Comparison of ENCODE assay signal across 22 cellular contexts in genomic region chr18:75264195-75264594, GRCh38. TPM values are rescaled to one million over a fixed set of nuclear protein-coding genes. Genes with fewer than 3 reads are reported as not detected.
DNase-seq lines count a peak whose midpoint lies in the region; FAIRE-seq and TF ChIP-seq lines count a peak whose summit lies in the region.
"Had no signal": no experiment of that assay in that cellular context is flagged by ENCODE, and none has a peak within 500 bp of the region (broad histone marks: within the 10 kb centered on the region; RNA-seq: fewer than 3 reads in every experiment).

No MANE protein-coding gene starts in this region.

- DNase-seq in NCI-H1105 treated with DMSO at 0.1 percent for 48 hours (lab: John Stamatoyannopoulos, UW): peak; percentile 30
- DNase-seq in NCI-H1105 (lab: John Stamatoyannopoulos, UW): no peak
- DNase-seq in BE2C: no peak
- peak; percentile 43 for DNase-seq in SK-N-DZ (ENCODE audit: low spot score)
- DNase-seq in NCI-H1092 treated with DMSO at 0.1 percent for 48 hours (lab: John Stamatoyannopoulos, UW): no peak
- DNase-seq in kidney: no peak
- no peak for DNase-seq in central memory CD4-positive, alpha-beta T cell
- DNase-seq: ACHN; CD4-positive, alpha-beta memory T cell; DND-41; H7; KG1; NCI-H187 treated with DMSO at 0.1 percent for 48 hours; NCI-H226; NCI-H510A treated with DMSO at 0.1 percent for 48 hours; PC-9; SIG-M5; T-helper 1 cell had no signal

- TF ChIP-seq CTCF in BE2C (IDR thresholded peaks at IDR 0.05; ENCODE audit: low read depth, low read length) (no peak), nephron (IDR thresholded peaks at IDR 0.05; ENCODE audit: unreplicated experiment in 3 of 3) (no peak), kidney (IDR thresholded peaks at IDR 0.05; ENCODE audit: borderline replicate concordance, extremely low read depth, insufficient read depth) (no peak)

- H3K4me1 Mint-ChIP-seq in nephron: peaks cover 67% of the 10 kb centered on the region

- H3K4me3 ChIP-seq in BE2C (ENCODE audit: low read depth, low read length): peak overlapping the region; percentile 31
- no peak overlapping the region for H3K4me3 ChIP-seq in kidney (ENCODE audit: low read length in 2 of 2)
- H3K4me3 ChIP-seq: BLaER1 treated with 17β-estradiol and CSF1 and Interleukin-3, amounts not matched to agents 10 nM and 100 nM; GM12878; PC-9 had no signal

- H3K4me1 ChIP-seq in BE2C: peaks cover 5% of the 10 kb centered on the region
- peaks cover 4 to 8% of the 10 kb centered on the region in 2 donors for H3K4me1 ChIP-seq in kidney (ENCODE audit: control insufficient read depth in 1 of 2, insufficient read depth in 1 of 2, low read depth in 1 of 2, low read length in 2 of 2)

- no peaks in the 10 kb centered on the region for H3K9me3 Mint-ChIP-seq in nephron

- H3K36me3 Mint-ChIP-seq in nephron (ENCODE audit: low read depth): peaks cover 8% of the 10 kb centered on the region

- H3K9me3 ChIP-seq in BE2C (no peaks in the 10 kb centered on the region), kidney (ENCODE audit: control insufficient read depth in 1 of 2, low read length in 2 of 2) (no peaks in the 10 kb centered on the region)
- H3K9me3 ChIP-seq: BLaER1 treated with 17β-estradiol and CSF1 and Interleukin-3, amounts not matched to agents 10 nM and 100 nM had no signal

- intact Hi-C loops in kidney (cut with DNase I): no loop called here

- no peak overlapping the region for H3K9ac ChIP-seq in kidney (ENCODE audit: low read length in 2 of 2)
- H3K9ac ChIP-seq: BLaER1 treated with 17β-estradiol and CSF1 and Interleukin-3, amounts not matched to agents 10 nM and 100 nM had no signal

- no peaks in the 10 kb centered on the region for H3K27me3 Mint-ChIP-seq in nephron (ENCODE audit: low read depth)
- H3K27me3 Mint-ChIP-seq: CD4-positive, alpha-beta memory T cell had no signal

- H3K27ac Mint-ChIP-seq in nephron: peak overlapping the region; percentile 9 to 84 (median 60)
- H3K27ac Mint-ChIP-seq: CD4-positive, alpha-beta memory T cell had no signal

- no peaks in the 10 kb centered on the region for H3K27me3 ChIP-seq in BE2C
- H3K27me3 ChIP-seq: BLaER1 treated with 17β-estradiol and CSF1 and Interleukin-3, amounts not matched to agents 10 nM and 100 nM had no signal

- H3K36me3 ChIP-seq in BE2C (no peaks in the 10 kb centered on the region), kidney (ENCODE audit: control insufficient read depth in 1 of 2, insufficient read depth in 2 of 2, low read length in 2 of 2) (no peaks in the 10 kb centered on the region)

- H3K4me3 Mint-ChIP-seq in nephron: peak overlapping the region in 2 of 3 experiments; percentile 39 to 74
- H3K4me3 Mint-ChIP-seq: CD4-positive, alpha-beta memory T cell had no signal

- no peak for FAIRE-seq in kidney (lab: Jason Lieb, UNC)
- FAIRE-seq: GM12878 had no signal

- no peak overlapping the region for H3K27ac ChIP-seq in kidney (ENCODE audit: low read depth in 2 of 2, low read length in 2 of 2)
- H3K27ac ChIP-seq: 22Rv1; BLaER1 treated with 17β-estradiol and CSF1 and Interleukin-3, amounts not matched to agents 10 nM and 100 nM; PC-9 had no signal

RNA-seq across cellular contexts. Expression of gene TSHZ1, which starts 53.6 kb away (rescaled TPM):
- 10.4 TPM for polyA plus RNA-seq in BE2C (2012; ENCODE audit: insufficient read depth, insufficient read length, low read depth)
- 6.2 and 6.4 TPM in 2 replicates for polyA plus RNA-seq in SK-N-DZ (2014; cell fraction: cytosol; rRNA removed)
- 4.3 and 4.4 TPM in 2 replicates for polyA plus RNA-seq in SK-N-DZ (2014; cell fraction: nucleus; rRNA removed)
- 31.3 TPM for total RNA-seq in kidney
- 7.0 TPM for polyA plus RNA-seq in kidney (ENCODE audit: insufficient read depth, low read depth, low replicate concordance)

RNA-seq across cellular contexts. Expression of gene PTGR3, which starts 55.3 kb away (rescaled TPM):
- polyA plus RNA-seq in BE2C (2012; ENCODE audit: insufficient read depth, insufficient read length, low read depth): 6.2 TPM
- polyA plus RNA-seq in SK-N-DZ (2014; cell fraction: cytosol; rRNA removed): 10.7 and 11.7 TPM in 2 replicates
- 20.6 and 21.6 TPM in 2 replicates for polyA plus RNA-seq in SK-N-DZ (2014; cell fraction: nucleus; rRNA removed)
- 36.8 TPM for total RNA-seq in kidney
- polyA plus RNA-seq in kidney (ENCODE audit: insufficient read depth, low read depth, low replicate concordance): 21.1 TPM

Comparison
In these comparisons a context has a peak if more than half of its experiments do, and no peak if none do; other contexts are left out.
1. DNase-seq: peak in NCI-H1105 treated with DMSO at 0.1 percent for 48 hours (single experiment) and SK-N-DZ (single experiment); none in NCI-H1105 (single experiment), BE2C (single experiment), NCI-H1092 treated with DMSO at 0.1 percent for 48 hours (single experiment), kidney (single experiment) and central memory CD4-positive, alpha-beta T cell (single experiment).